ENCODE assay signal across 4 cellular contexts in genomic region chr15:58028392-58028791, GRCh38. TPM values are rescaled to one million over a fixed set of nuclear protein-coding genes. Genes with fewer than 3 reads are reported as not detected.
"Had no signal": no experiment of that assay in that cellular context is flagged by ENCODE, and none has a peak within 500 bp of the region (broad histone marks: within the 10 kb centered on the region; RNA-seq: fewer than 3 reads in every experiment).

No MANE protein-coding gene starts in this region.

RNA-seq across cellular contexts. Expression of gene ALDH1A2, which starts 37.1 kb away (rescaled TPM):
- total RNA-seq: OCI-LY7, RPMI7951, SJSA1 had no signal
- polyA plus RNA-seq: SK-N-SH had no signal
